ENCODE assay signal across 21 cellular contexts in genomic region chrX:45980726-45981125, GRCh38.
"Had no signal": no experiment of that assay in that cellular context is flagged by ENCODE, and none has a peak within 500 bp of the region (broad histone marks: within the 10 kb centered on the region; RNA-seq: fewer than 3 reads in every experiment).

No MANE protein-coding gene starts in this region.

- H3K36me3 ChIP-seq: left lung, neutrophil, right atrium auricular region, spleen, thoracic aorta, tibial nerve, upper lobe of left lung had no signal

- H3K9me3 ChIP-seq: left lung, neutrophil, thoracic aorta, tibial nerve had no signal

- H3K4me3 ChIP-seq: left lung, right atrium auricular region, spleen, thoracic aorta, tibial nerve, upper lobe of left lung had no signal

- H2AFZ ChIP-seq: parathyroid adenoma had no signal

- DNase-seq: caudate nucleus; cerebellar nuclear complex; cortex of kidney; effector memory CD8-positive, alpha-beta T cell; hypothalamus; kidney; left cardiac atrium; left lung; mesenchymal stem cell; midbrain; naive thymus-derived CD8-positive, alpha-beta T cell; spleen; stimulated activated CD4-positive, alpha-beta T cell treated with anti-CD3 and anti-CD28 coated beads, Interleukin-4, amount 100 ng/mL, for 4 hours; stimulated activated naive CD8-positive, alpha-beta T cell treated with anti-CD3 and anti-CD28 coated beads, Interleukin-15, Interleukin-2, amounts not matched to agents 100 U/mL and 50 U/mL, for 24 hours; substantia nigra; upper lobe of left lung had no signal

- H3K27ac ChIP-seq: left lung, neutrophil, parathyroid adenoma, right atrium auricular region, spleen, thoracic aorta, tibial nerve, upper lobe of left lung had no signal

- H3K4me1 ChIP-seq: left lung, parathyroid adenoma, right atrium auricular region, spleen, tibial nerve, upper lobe of left lung had no signal

- H3K9ac ChIP-seq: parathyroid adenoma had no signal

- H3K27me3 ChIP-seq: left lung, neutrophil, right atrium auricular region, spleen, tibial nerve, upper lobe of left lung had no signal

- H3K79me2 ChIP-seq: parathyroid adenoma had no signal
